Comparison of ENCODE assay signal across 1 cellular context in the genomic region with DNA sequence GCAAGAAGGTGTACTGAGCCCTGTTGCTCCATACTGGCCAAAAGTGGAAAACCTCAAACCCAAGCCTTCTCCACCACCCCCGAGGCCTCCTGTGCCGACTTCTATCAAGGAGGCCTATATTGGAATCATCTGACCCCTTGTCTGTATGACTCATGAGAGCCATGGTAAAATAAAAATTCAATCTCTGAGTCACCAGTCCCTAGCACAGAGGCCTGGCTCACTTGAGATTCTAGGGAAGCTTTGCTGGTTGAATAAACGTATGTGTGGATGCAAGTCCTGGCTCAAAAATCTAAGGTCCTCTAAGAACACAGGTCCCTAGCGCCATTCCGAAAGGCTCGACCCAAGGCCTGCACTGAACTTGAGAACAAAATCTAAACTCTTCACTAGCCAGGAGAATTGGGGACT.
A peak's percentile ranks its signal among the peaks of the same experiment; 100 is the strongest.
TF ChIP-seq lines count a peak whose summit lies in the region.

No MANE protein-coding gene starts in this region.

TF ChIP-seq in HCT116, 20 proteins besides CTCF, POLR2A, EP300 and RAD21 (continued from another document):
- TF ChIP-seq, protein P1, sequence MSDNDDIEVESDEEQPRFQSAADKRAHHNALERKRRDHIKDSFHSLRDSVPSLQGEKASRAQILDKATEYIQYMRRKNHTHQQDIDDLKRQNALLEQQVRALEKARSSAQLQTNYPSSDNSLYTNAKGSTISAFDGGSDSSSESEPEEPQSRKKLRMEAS (IDR thresholded peaks at IDR 0.05), result 0 out of 2 replicates have a peak, but pooled peaks have one; percentile 21
- TF ChIP-seq ELF1 (IDR thresholded peaks at IDR 0.05; ENCODE audit: borderline replicate concordance, low read depth) (no peak), JUND (IDR thresholded peaks at IDR 0.05) (peak; percentile 83), FOSL1 (IDR thresholded peaks at IDR 0.05; ENCODE audit: low read depth) (peak; percentile 91), SP1 (IDR thresholded peaks at IDR 0.05; ENCODE audit: low read depth) (peak; percentile 47; the same call in 1 of the 2 replicates)
TF ChIP-seq in HCT116: peak in this region for 4.
